In genomic region chr14:60331201-60332045, GRCh38 we compare ENCODE assay signal across 1 cellular context.
TF ChIP-seq lines count a peak whose summit lies in the region.

No MANE protein-coding gene starts in this region.

TF ChIP-seq in HepG2, 621 proteins besides CTCF, POLR2A, EP300 and RAD21 (continued from another document and continues in another):
- no peak for TF ChIP-seq NFAT5 (CRISPR knock-in tag; IDR thresholded peaks at IDR 0.05)
- TF ChIP-seq ZFP37 (CRISPR knock-in tag; IDR thresholded peaks at IDR 0.05; ENCODE audit: borderline replicate concordance) = no peak
- TF ChIP-seq IRF2 (CRISPR knock-in tag; IDR thresholded peaks at IDR 0.05) = no peak; the same call in 1 of the 2 replicates
- TF ChIP-seq BORCS8-MEF2B (CRISPR knock-in tag; IDR thresholded peaks at IDR 0.05) = peak; percentile 46; the same call in 1 of the 2 replicates
- TF ChIP-seq ZNF670 (CRISPR knock-in tag; IDR thresholded peaks at IDR 0.05; ENCODE audit: borderline replicate concordance) = no peak
- no peak for TF ChIP-seq ZC3H13 (CRISPR knock-in tag; IDR thresholded peaks at IDR 0.05)
- no peak for TF ChIP-seq ZNF180 (CRISPR knock-in tag; IDR thresholded peaks at IDR 0.05; ENCODE audit: borderline replicate concordance, low read depth)
- TF ChIP-seq, protein P1, sequence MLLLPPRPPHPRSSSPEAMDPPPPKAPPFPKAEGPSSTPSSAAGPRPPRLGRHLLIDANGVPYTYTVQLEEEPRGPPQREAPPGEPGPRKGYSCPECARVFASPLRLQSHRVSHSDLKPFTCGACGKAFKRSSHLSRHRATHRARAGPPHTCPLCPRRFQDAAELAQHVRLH (CRISPR knock-in tag; IDR thresholded peaks at IDR 0.05; ENCODE audit: borderline replicate concordance, low read depth) = 0 out of 2 replicates have a peak, but pooled peaks have one; percentile 11
- TF ChIP-seq CHD4 (IDR thresholded peaks at IDR 0.05; ENCODE audit: borderline replicate concordance, low read length) = no peak
- TF ChIP-seq, protein P2, sequence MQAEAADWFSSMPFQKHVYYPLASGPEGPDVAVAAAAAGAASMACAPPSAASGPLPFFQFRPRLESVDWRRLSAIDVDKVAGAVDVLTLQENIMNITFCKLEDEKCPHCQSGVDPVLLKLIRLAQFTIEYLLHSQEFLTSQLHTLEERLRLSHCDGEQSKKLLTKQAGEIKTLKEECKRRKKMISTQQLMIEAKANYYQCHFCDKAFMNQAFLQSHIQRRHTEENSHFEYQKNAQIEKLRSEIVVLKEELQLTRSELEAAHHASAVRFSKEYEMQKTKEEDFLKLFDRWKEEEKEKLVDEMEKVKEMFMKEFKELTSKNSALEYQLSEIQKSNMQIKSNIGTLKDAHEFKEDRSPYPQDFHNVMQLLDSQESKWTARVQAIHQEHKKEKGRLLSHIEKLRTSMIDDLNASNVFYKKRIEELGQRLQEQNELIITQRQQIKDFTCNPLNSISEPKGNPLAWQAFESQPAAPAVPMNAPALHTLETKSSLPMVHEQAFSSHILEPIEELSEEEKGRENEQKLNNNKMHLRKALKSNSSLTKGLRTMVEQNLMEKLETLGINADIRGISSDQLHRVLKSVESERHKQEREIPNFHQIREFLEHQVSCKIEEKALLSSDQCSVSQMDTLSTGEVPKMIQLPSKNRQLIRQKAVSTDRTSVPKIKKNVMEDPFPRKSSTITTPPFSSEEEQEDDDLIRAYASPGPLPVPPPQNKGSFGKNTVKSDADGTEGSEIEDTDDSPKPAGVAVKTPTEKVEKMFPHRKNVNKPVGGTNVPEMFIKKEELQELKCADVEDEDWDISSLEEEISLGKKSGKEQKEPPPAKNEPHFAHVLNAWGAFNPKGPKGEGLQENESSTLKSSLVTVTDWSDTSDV (CRISPR knock-in tag; IDR thresholded peaks at IDR 0.05) = 0 out of 2 replicates have a peak, but pooled peaks have one; percentile 21
- no peak for TF ChIP-seq DDIT3 (CRISPR knock-in tag; IDR thresholded peaks at IDR 0.05)
- TF ChIP-seq STAG1 (CRISPR knock-in tag; IDR thresholded peaks at IDR 0.05) = peak; percentile 68
- no peak for TF ChIP-seq ZNF253 (CRISPR knock-in tag; IDR thresholded peaks at IDR 0.05; ENCODE audit: borderline replicate concordance)
- TF ChIP-seq HMG20B (CRISPR knock-in tag; conservative IDR thresholded peaks at IDR 0.05) = no peak
- TF ChIP-seq ARID4A (CRISPR knock-in tag; IDR thresholded peaks at IDR 0.05; ENCODE audit: borderline replicate concordance) = peak; percentile 60; the same call in 1 of the 2 replicates
- TF ChIP-seq MYC (CRISPR knock-in tag; IDR thresholded peaks at IDR 0.05; ENCODE audit: borderline replicate concordance) = peak; percentile 56; the same call in 1 of the 2 replicates
- peak; percentile 54; the same call in 1 of the 2 replicates for TF ChIP-seq SMC3 (IDR thresholded peaks at IDR 0.05; ENCODE audit: low read length)
- no peak for TF ChIP-seq ZMYM2 (CRISPR knock-in tag; IDR thresholded peaks at IDR 0.05)
- no peak for TF ChIP-seq ZNF460 (CRISPR knock-in tag; IDR thresholded peaks at IDR 0.05; ENCODE audit: borderline replicate concordance)
- no peak for TF ChIP-seq ZNF24 (IDR thresholded peaks at IDR 0.05)
- 0 out of 2 replicates have a peak, but pooled peaks have one; percentile 39 for TF ChIP-seq HDAC1 (CRISPR knock-in tag; IDR thresholded peaks at IDR 0.05)
- TF ChIP-seq, protein P3, sequence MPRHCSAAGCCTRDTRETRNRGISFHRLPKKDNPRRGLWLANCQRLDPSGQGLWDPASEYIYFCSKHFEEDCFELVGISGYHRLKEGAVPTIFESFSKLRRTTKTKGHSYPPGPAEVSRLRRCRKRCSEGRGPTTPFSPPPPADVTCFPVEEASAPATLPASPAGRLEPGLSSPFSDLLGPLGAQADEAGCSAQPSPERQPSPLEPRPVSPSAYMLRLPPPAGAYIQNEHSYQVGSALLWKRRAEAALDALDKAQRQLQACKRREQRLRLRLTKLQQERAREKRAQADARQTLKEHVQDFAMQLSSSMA (CRISPR knock-in tag; IDR thresholded peaks at IDR 0.05) = no peak
- TF ChIP-seq ZNF292 (CRISPR knock-in tag; IDR thresholded peaks at IDR 0.05; ENCODE audit: borderline replicate concordance, low read depth) = 0 out of 2 replicates have a peak, but pooled peaks have one; percentile 38
- no peak for TF ChIP-seq NONO (IDR thresholded peaks at IDR 0.05)
- TF ChIP-seq NONO (CRISPR knock-in tag; conservative IDR thresholded peaks at IDR 0.05) = peak; percentile 23; the same call in 1 of the 2 replicates
- no peak for TF ChIP-seq EEA1 (CRISPR knock-in tag; IDR thresholded peaks at IDR 0.05; ENCODE audit: borderline replicate concordance)
- TF ChIP-seq TAF1 (CRISPR knock-in tag; IDR thresholded peaks at IDR 0.05) = no peak
- peak; percentile 17; the same call in 1 of the 2 replicates for TF ChIP-seq ZFX (CRISPR knock-in tag; IDR thresholded peaks at IDR 0.05; ENCODE audit: low read depth)
- no peak for TF ChIP-seq SRF (IDR thresholded peaks at IDR 0.05; ENCODE audit: low read depth, low read length)
- TF ChIP-seq, protein P4, sequence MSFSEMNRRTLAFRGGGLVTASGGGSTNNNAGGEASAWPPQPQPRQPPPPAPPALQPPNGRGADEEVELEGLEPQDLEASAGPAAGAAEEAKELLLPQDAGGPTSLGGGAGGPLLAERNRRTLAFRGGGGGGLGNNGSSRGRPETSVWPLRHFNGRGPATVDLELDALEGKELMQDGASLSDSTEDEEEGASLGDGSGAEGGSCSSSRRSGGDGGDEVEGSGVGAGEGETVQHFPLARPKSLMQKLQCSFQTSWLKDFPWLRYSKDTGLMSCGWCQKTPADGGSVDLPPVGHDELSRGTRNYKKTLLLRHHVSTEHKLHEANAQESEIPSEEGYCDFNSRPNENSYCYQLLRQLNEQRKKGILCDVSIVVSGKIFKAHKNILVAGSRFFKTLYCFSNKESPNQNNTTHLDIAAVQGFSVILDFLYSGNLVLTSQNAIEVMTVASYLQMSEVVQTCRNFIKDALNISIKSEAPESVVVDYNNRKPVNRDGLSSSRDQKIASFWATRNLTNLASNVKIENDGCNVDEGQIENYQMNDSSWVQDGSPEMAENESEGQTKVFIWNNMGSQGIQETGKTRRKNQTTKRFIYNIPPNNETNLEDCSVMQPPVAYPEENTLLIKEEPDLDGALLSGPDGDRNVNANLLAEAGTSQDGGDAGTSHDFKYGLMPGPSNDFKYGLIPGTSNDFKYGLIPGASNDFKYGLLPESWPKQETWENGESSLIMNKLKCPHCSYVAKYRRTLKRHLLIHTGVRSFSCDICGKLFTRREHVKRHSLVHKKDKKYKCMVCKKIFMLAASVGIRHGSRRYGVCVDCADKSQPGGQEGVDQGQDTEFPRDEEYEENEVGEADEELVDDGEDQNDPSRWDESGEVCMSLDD (CRISPR knock-in tag; IDR thresholded peaks at IDR 0.05; ENCODE audit: borderline replicate concordance) = no peak
- TF ChIP-seq, protein P5, sequence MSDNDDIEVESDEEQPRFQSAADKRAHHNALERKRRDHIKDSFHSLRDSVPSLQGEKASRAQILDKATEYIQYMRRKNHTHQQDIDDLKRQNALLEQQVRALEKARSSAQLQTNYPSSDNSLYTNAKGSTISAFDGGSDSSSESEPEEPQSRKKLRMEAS (IDR thresholded peaks at IDR 0.05) = peak; percentile 83
- TF ChIP-seq ZNF556 (CRISPR knock-in tag; IDR thresholded peaks at IDR 0.05; ENCODE audit: borderline replicate concordance) = no peak
- TF ChIP-seq DMAP1 (CRISPR knock-in tag; IDR thresholded peaks at IDR 0.05) = 0 out of 2 replicates have a peak, but pooled peaks have one; percentile 37
- TF ChIP-seq HDAC2 (CRISPR knock-in tag; IDR thresholded peaks at IDR 0.05) = 0 out of 2 replicates have a peak, but pooled peaks have one; percentile 13
- TF ChIP-seq JDP2 (CRISPR knock-in tag; IDR thresholded peaks at IDR 0.05; ENCODE audit: borderline replicate concordance) = no peak
- TF ChIP-seq ZNF335 (CRISPR knock-in tag; IDR thresholded peaks at IDR 0.05) = no peak
- no peak for TF ChIP-seq FOXK2 (IDR thresholded peaks at IDR 0.05)
- TF ChIP-seq GFI1 (CRISPR knock-in tag; IDR thresholded peaks at IDR 0.05; ENCODE audit: borderline replicate concordance) = 0 out of 2 replicates have a peak, but pooled peaks have one; percentile 30
- peak; percentile 46; the same call in 1 of the 2 replicates for TF ChIP-seq ZNF644 (CRISPR knock-in tag; IDR thresholded peaks at IDR 0.05; ENCODE audit: low read depth)
- TF ChIP-seq GTF3A (CRISPR knock-in tag; conservative IDR thresholded peaks at IDR 0.05) = no peak
- no peak for TF ChIP-seq ZNF598 (CRISPR knock-in tag; IDR thresholded peaks at IDR 0.05; ENCODE audit: borderline replicate concordance)
- TF ChIP-seq, protein P6, sequence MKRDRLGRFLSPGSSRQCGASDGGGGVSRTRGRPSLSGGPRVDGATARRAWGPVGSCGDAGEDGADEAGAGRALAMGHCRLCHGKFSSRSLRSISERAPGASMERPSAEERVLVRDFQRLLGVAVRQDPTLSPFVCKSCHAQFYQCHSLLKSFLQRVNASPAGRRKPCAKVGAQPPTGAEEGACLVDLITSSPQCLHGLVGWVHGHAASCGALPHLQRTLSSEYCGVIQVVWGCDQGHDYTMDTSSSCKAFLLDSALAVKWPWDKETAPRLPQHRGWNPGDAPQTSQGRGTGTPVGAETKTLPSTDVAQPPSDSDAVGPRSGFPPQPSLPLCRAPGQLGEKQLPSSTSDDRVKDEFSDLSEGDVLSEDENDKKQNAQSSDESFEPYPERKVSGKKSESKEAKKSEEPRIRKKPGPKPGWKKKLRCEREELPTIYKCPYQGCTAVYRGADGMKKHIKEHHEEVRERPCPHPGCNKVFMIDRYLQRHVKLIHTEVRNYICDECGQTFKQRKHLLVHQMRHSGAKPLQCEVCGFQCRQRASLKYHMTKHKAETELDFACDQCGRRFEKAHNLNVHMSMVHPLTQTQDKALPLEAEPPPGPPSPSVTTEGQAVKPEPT (CRISPR knock-in tag; IDR thresholded peaks at IDR 0.05; ENCODE audit: low read depth) = no peak
- TF ChIP-seq ZKSCAN8 (CRISPR knock-in tag; IDR thresholded peaks at IDR 0.05; ENCODE audit: borderline replicate concordance) = no peak
- no peak for TF ChIP-seq PAWR (CRISPR knock-in tag; IDR thresholded peaks at IDR 0.05; ENCODE audit: borderline replicate concordance)
